8 cellular contexts compared by ENCODE assay signal in genomic region chr6:157020398-157021266, GRCh38.
DNase-seq lines count a peak whose midpoint lies in the region; ATAC-seq and TF ChIP-seq lines count a peak whose summit lies in the region.

No MANE protein-coding gene starts in this region.

- H3K27ac ChIP-seq in ectodermal cell (ENCODE audit: insufficient read depth, low read depth, low read length, poor library complexity, severe bottlenecking) (peak overlapping the region; percentile 100), lung (ENCODE audit: low read depth in 1 of 2, low read length in 1 of 2) (peak overlapping the region; percentile 97 to 100)

- 5 to 6% methylated on average over 35 to 37 of the region's 38 CpGs for WGBS in ectodermal cell, 2 experiments
- WGBS in lung, 2 donors, result 2 to 3% methylated on average over 36 to 38 of the region's 38 CpGs

- no peaks in the 10 kb centered on the region for H3K9me3 ChIP-seq in ectodermal cell (ENCODE audit: control insufficient read depth, low read length)
- no peaks in the 10 kb centered on the region for H3K9me3 ChIP-seq in lung (ENCODE audit: control insufficient read depth in 2 of 2, insufficient read depth in 1 of 2, low read length in 1 of 2)

- peak overlapping the region; percentile 65 for H3K4me3 ChIP-seq in WI38 (ENCODE audit: low read depth, low read length)
- H3K4me3 ChIP-seq in ectodermal cell (ENCODE audit: insufficient read depth, low read depth, low read length), result peak overlapping the region; percentile 80
- peak overlapping the region; percentile 89 for H3K4me3 ChIP-seq in lung

- no peaks in the 10 kb centered on the region for H3K36me3 ChIP-seq in ectodermal cell (ENCODE audit: control insufficient read depth, insufficient read depth, low read length)
- H3K36me3 ChIP-seq in lung (ENCODE audit: control insufficient read depth in 2 of 2, insufficient read depth in 2 of 2, low read length in 2 of 2), result no peaks in the 10 kb centered on the region

- H3K27me3 ChIP-seq in ectodermal cell (ENCODE audit: control insufficient read depth, insufficient read depth, low read length, poor library complexity, severe bottlenecking) (no peaks in the 10 kb centered on the region), lung (ENCODE audit: control insufficient read depth, insufficient read depth) (no peaks in the 10 kb centered on the region)

- TF ChIP-seq CTCF in WI38 (IDR thresholded peaks at IDR 0.05; ENCODE audit: low read depth, low read length) (no peak), lung (IDR thresholded peaks at IDR 0.05; ENCODE audit: control extremely low read depth, extremely low read depth) (no peak)

- H3K4me1 ChIP-seq in ectodermal cell (ENCODE audit: control insufficient read depth, insufficient read depth, low read length), result no peaks in the 10 kb centered on the region
- H3K4me1 ChIP-seq in lung (ENCODE audit: control insufficient read depth in 2 of 2, insufficient read depth in 2 of 2, low read length in 2 of 2), result peaks cover 1 to 19% of the 10 kb centered on the region in 2 donors

- ATAC-seq in HG02763 (IDR thresholded peaks at IDR 0.05; ENCODE audit: unreplicated experiment) (peak; percentile 31), lung (ENCODE audit: insufficient read depth, low FRiP score) (peak; percentile 9)

- peak; percentile 43 to 62 (median 57) for DNase-seq in activated naive CD4-positive, alpha-beta T cell (lab: John Stamatoyannopoulos, UW)
- DNase-seq in activated naive CD4-positive, alpha-beta T cell treated with anti-CD3 and anti-CD28 coated beads, Interleukin-2, amount 50 U/mL, for 16 hours, result no peak
- DNase-seq in NCI-H146 (lab: John Stamatoyannopoulos, UW) (peak; percentile 82), lung (ENCODE audit: low spot score) (peak; percentile 69)
- peak; percentile 76 for DNase-seq in stimulated activated CD8-positive, alpha-beta memory T cell treated with anti-CD3 and anti-CD28 coated beads, Interleukin-4, amount 100 ng/mL, for 48 hours
